8 cellular contexts compared by ENCODE assay signal in genomic region chr4:95155759-95156451, GRCh38.
A peak's percentile ranks its signal among the peaks of the same experiment; 100 is the strongest.
DNase-seq lines count a peak whose midpoint lies in the region; ATAC-seq and TF ChIP-seq lines count a peak whose summit lies in the region.

No MANE protein-coding gene starts in this region.

- no peaks in the 10 kb centered on the region for H3K79me2 ChIP-seq in HCT116 (ENCODE audit: insufficient read depth, low read length)
- H3K79me2 ChIP-seq in PC-3 (ENCODE audit: low read length), result no peaks in the 10 kb centered on the region
- H3K79me2 ChIP-seq in osteoblast (ENCODE audit: insufficient read depth, low read length), result no peaks in the 10 kb centered on the region

- H3K9ac ChIP-seq in HCT116 (ENCODE audit: low read length) (no peak overlapping the region), PC-3 (ENCODE audit: low read length) (no peak overlapping the region), endodermal cell (ENCODE audit: extremely low read depth, low read length, poor library complexity, severe bottlenecking) (no peak overlapping the region)

- no peak overlapping the region for H3K27ac Mint-ChIP-seq in activated naive CD8-positive, alpha-beta T cell
- H3K27ac Mint-ChIP-seq in activated naive CD8-positive, alpha-beta T cell treated with anti-CD3 and anti-CD28 coated beads for 36 hours, result no peak overlapping the region
- no peak overlapping the region for H3K27ac Mint-ChIP-seq in endodermal cell

- DNase-seq in activated naive CD8-positive, alpha-beta T cell treated with anti-CD3 and anti-CD28 coated beads for 36 hours, result no peak
- DNase-seq in HCT116 (ENCODE audit: low read depth, low spot score) (peak; percentile 22), PC-3 (peak; percentile 54), endodermal cell (no peak), osteoblast (ENCODE audit: insufficient read length, low spot score, missing footprints) (peak; percentile 56), DMS153 (lab: John Stamatoyannopoulos, UW) (no peak)
- DNase-seq in activated CD8-positive, alpha-beta memory T cell treated with anti-CD3 and anti-CD28 coated beads, Interleukin-2, amount 50 U/mL, for 4 hours, result no peak

- H3K4me2 ChIP-seq in HCT116 (ENCODE audit: low read length) (no peak overlapping the region), PC-3 (ENCODE audit: low read length) (no peak overlapping the region), osteoblast (ENCODE audit: insufficient read depth, low read length) (peak overlapping the region; percentile 45)

- BruUV-seq in HCT116 (replicated peaks; lab: Mats Ljungman, UMichigan), result no TSS peak
- BruUV-seq in PC-3 (replicated peaks; lab: Mats Ljungman, UMichigan), result no TSS peak

- ATAC-seq in HCT116, result no peak
- ATAC-seq in PC-3, result no peak

- H4K20me1 ChIP-seq in HCT116 (ENCODE audit: insufficient read depth) (no peaks in the 10 kb centered on the region), PC-3 (ENCODE audit: low read length) (no peaks in the 10 kb centered on the region), osteoblast (ENCODE audit: insufficient read depth, low read length) (no peaks in the 10 kb centered on the region)

- no peak overlapping the region for H3K27ac ChIP-seq in HCT116 (ENCODE audit: low read depth, low read length)
- H3K27ac ChIP-seq in PC-3 (ENCODE audit: low read length), result no peak overlapping the region
- no peak overlapping the region for H3K27ac ChIP-seq in endodermal cell (ENCODE audit: low read depth, low read length)
- no peak overlapping the region for H3K27ac ChIP-seq in osteoblast (ENCODE audit: low read depth, low read length)

- H3K9me3 ChIP-seq in HCT116 (ENCODE audit: control insufficient read depth in 1 of 2, insufficient read depth in 1 of 2, low read depth in 1 of 2, low read length in 2 of 2), result no peaks in the 10 kb centered on the region
- H3K9me3 ChIP-seq in PC-3 (ENCODE audit: low read length), result no peaks in the 10 kb centered on the region
- H3K9me3 ChIP-seq in endodermal cell (ENCODE audit: control insufficient read depth, low read length), result no peaks in the 10 kb centered on the region
- no peaks in the 10 kb centered on the region for H3K9me3 ChIP-seq in osteoblast (ENCODE audit: low read depth, low read length)

- RAD21 ChIA-PET in HCT116 (lab: Charles Lee; ENCODE audit: low non-redundant PET in 1 of 2, low total read pairs in 2 of 2, uncharacterized antibody in 2 of 2, unreplicated experiment in 2 of 2), result no interaction called here

- H3K9me3 Mint-ChIP-seq in activated naive CD8-positive, alpha-beta T cell (ENCODE audit: low read depth), result no peaks in the 10 kb centered on the region
- H3K9me3 Mint-ChIP-seq in activated naive CD8-positive, alpha-beta T cell treated with anti-CD3 and anti-CD28 coated beads for 36 hours, result no peaks in the 10 kb centered on the region
- no peaks in the 10 kb centered on the region for H3K9me3 Mint-ChIP-seq in endodermal cell

- TF ChIP-seq POLR2A in HCT116 (IDR thresholded peaks at IDR 0.05; ENCODE audit: borderline replicate concordance, extremely low read depth, insufficient read depth, insufficient read length), result no peak

- no peaks in the 10 kb centered on the region for H3F3A ChIP-seq in PC-3 (ENCODE audit: low read length, unreplicated experiment)

- TF ChIP-seq CTCF in HCT116 (IDR thresholded peaks at IDR 0.05 in 2 of 3, conservative IDR thresholded peaks at IDR 0.05 in 1 of 3; ENCODE audit: borderline replicate concordance in 1 of 3, insufficient read depth in 1 of 3, low read depth in 2 of 3, low read length in 2 of 3) (peak; percentile 40 to 84 (median 58)), PC-3 (conservative IDR thresholded peaks at IDR 0.05; ENCODE audit: low read depth, low read length) (peak; percentile 75), endodermal cell (conservative IDR thresholded peaks at IDR 0.05) (peak; percentile 87), osteoblast (IDR thresholded peaks at IDR 0.05; ENCODE audit: extremely low read depth, low read depth, low read length) (peak; percentile 77)

- no peaks in the 10 kb centered on the region for H3K36me3 ChIP-seq in HCT116 (ENCODE audit: control insufficient read depth in 1 of 2, insufficient read depth in 2 of 2, low read length in 2 of 2)
- no peaks in the 10 kb centered on the region for H3K36me3 ChIP-seq in PC-3 (ENCODE audit: low read depth, low read length)
- no peaks in the 10 kb centered on the region for H3K36me3 ChIP-seq in endodermal cell (ENCODE audit: control insufficient read depth, insufficient read depth, low read length)
- no peaks in the 10 kb centered on the region for H3K36me3 ChIP-seq in osteoblast (ENCODE audit: insufficient read depth, low read length)

- H3K4me1 Mint-ChIP-seq in activated naive CD8-positive, alpha-beta T cell (ENCODE audit: low read depth), result peaks cover 19% of the 10 kb centered on the region
- H3K4me1 Mint-ChIP-seq in activated naive CD8-positive, alpha-beta T cell treated with anti-CD3 and anti-CD28 coated beads for 36 hours, result peaks cover 18% of the 10 kb centered on the region
- H3K4me1 Mint-ChIP-seq in endodermal cell, result peaks cover 17% of the 10 kb centered on the region

- H3K27me3 ChIP-seq in HCT116 (ENCODE audit: insufficient read depth, low read length), result no peaks in the 10 kb centered on the region
- H3K27me3 ChIP-seq in PC-3 (ENCODE audit: low read length), result no peaks in the 10 kb centered on the region
- H3K27me3 ChIP-seq in endodermal cell (ENCODE audit: control insufficient read depth, insufficient read depth, low read length, poor library complexity, severe bottlenecking), result no peaks in the 10 kb centered on the region
- no peaks in the 10 kb centered on the region for H3K27me3 ChIP-seq in osteoblast (ENCODE audit: insufficient read depth, low read length)

- no peak overlapping the region for H3K4me3 ChIP-seq in HCT116 (replicated peaks in 1 of 2; ENCODE audit: low read depth in 1 of 2, low read length in 2 of 2)
- H3K4me3 ChIP-seq in PC-3 (ENCODE audit: low read length), result no peak overlapping the region
- H3K4me3 ChIP-seq in endodermal cell (ENCODE audit: low read length), result no peak overlapping the region
- H3K4me3 ChIP-seq in osteoblast (ENCODE audit: insufficient read depth, low read length), result no peak overlapping the region

- H2AFZ ChIP-seq in HCT116 (ENCODE audit: low read depth, low read length, poor library complexity, severe bottlenecking), result peak overlapping the region; percentile 7
- no peak overlapping the region for H2AFZ ChIP-seq in PC-3 (ENCODE audit: low read length)
- no peak overlapping the region for H2AFZ ChIP-seq in osteoblast (ENCODE audit: low read length)

- H3K9me2 ChIP-seq in HCT116 (ENCODE audit: insufficient read depth) (no peaks in the 10 kb centered on the region), PC-3 (replicated peaks; ENCODE audit: low read length) (no peaks in the 10 kb centered on the region)

- H3K4me1 ChIP-seq in HCT116 (ENCODE audit: control insufficient read depth in 1 of 2, insufficient read depth in 2 of 2, low read length in 2 of 2) (no peaks in the 10 kb centered on the region), PC-3 (ENCODE audit: insufficient read depth, low read length) (no peaks in the 10 kb centered on the region; the same call in 1 of the 2 replicates), endodermal cell (ENCODE audit: control insufficient read depth, insufficient read depth, low read length) (no peaks in the 10 kb centered on the region), osteoblast (ENCODE audit: insufficient read depth, low read length) (peaks cover 4% of the 10 kb centered on the region)

- POLR2A ChIA-PET in HCT116 (lab: Charles Lee) (no interaction called here), PC-3 (lab: Charles Lee; ENCODE audit: unreplicated experiment) (no interaction called here)

- no peaks in the 10 kb centered on the region for H3K36me3 Mint-ChIP-seq in activated naive CD8-positive, alpha-beta T cell
- H3K36me3 Mint-ChIP-seq in activated naive CD8-positive, alpha-beta T cell treated with anti-CD3 and anti-CD28 coated beads for 36 hours, result no peaks in the 10 kb centered on the region
- no peaks in the 10 kb centered on the region for H3K36me3 Mint-ChIP-seq in endodermal cell (ENCODE audit: low read depth)

- peak overlapping the region; percentile 44 for H3K4me3 Mint-ChIP-seq in activated naive CD8-positive, alpha-beta T cell
- H3K4me3 Mint-ChIP-seq in activated naive CD8-positive, alpha-beta T cell treated with anti-CD3 and anti-CD28 coated beads for 36 hours, result no peak overlapping the region
- no peak overlapping the region for H3K4me3 Mint-ChIP-seq in endodermal cell

- CTCF ChIA-PET in HCT116 (lab: Charles Lee) (interaction anchor here (0.7 to 1.2 kb wide), 8 partner anchors 9 to 841 kb away, joined by 3 to 5 read pairs (median 4); no protein-coding TSS in a partner anchor), PC-3 (lab: Charles Lee) (interaction anchor here (0.7 kb wide), 1 partner anchor 391 kb away, joined by 8 read pairs; no protein-coding TSS in a partner anchor)

- intact Hi-C loops in HCT116 (cut with micrococcal nuclease) (no loop called here), PC-3 (cut with micrococcal nuclease) (no loop called here)

- 80 to 95% methylated on average over 1 of the region's 2 CpGs for WGBS in endodermal cell (ENCODE audit: insufficient coverage in 1 of 2, insufficient read length in 1 of 2), 2 experiments

- no peaks in the 10 kb centered on the region for H3K27me3 Mint-ChIP-seq in activated naive CD8-positive, alpha-beta T cell
- no peaks in the 10 kb centered on the region for H3K27me3 Mint-ChIP-seq in activated naive CD8-positive, alpha-beta T cell treated with anti-CD3 and anti-CD28 coated beads for 36 hours
- no peaks in the 10 kb centered on the region for H3K27me3 Mint-ChIP-seq in endodermal cell (ENCODE audit: insufficient read depth)

- TF ChIP-seq RAD21 in HCT116 (IDR thresholded peaks at IDR 0.05; ENCODE audit: low read depth), result peak; percentile 64

Comparison
In these comparisons a context has a peak if more than half of its experiments do, and no peak if none do; other contexts are left out.
1. DNase-seq: peak in HCT116 (single experiment), PC-3 (single experiment) and osteoblast (single experiment); none in activated naive CD8-positive, alpha-beta T cell treated with anti-CD3 and anti-CD28 coated beads for 36 hours (single experiment), endodermal cell (single experiment), DMS153 (single experiment) and activated CD8-positive, alpha-beta memory T cell treated with anti-CD3 and anti-CD28 coated beads, Interleukin-2, amount 50 U/mL, for 4 hours (single experiment).
2. Peak in every context shown above with its lines, with median percentiles within 50 percentile points of each other: CTCF ChIP-seq.